Comparison of ENCODE assay signal across 8 cellular contexts in the genomic region with DNA sequence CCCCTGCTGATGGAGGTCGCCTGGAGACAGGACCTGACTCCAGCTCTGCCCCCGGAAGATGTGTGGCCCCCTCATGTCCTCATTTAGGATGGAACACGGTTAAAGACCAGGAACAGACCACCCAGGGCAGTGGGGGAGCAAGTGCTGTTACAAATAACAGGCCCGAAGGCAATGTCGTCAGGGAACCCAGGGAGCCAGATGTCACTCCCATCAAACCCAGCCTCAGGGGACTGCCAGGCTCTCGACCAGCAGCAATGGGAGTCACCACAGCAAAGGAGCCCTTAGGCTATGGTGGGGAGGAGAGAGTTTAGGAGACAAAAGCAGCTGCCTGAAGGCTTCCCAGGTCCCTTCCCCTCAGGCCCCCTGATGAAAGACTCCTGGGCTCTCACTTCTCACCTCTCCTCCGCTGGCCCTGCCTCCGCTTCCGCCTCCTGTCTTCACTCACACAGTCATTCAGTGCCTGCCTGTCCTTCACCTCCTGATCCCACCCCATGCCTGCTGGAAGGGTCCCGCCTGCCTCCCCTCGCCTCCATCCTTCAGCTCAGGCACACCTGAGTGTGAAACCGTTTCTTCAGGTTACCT. TPM values are rescaled to one million over a fixed set of nuclear protein-coding genes. Genes with fewer than 3 reads are reported as not detected.
DNase-seq lines count a peak whose midpoint lies in the region; ATAC-seq, FAIRE-seq and TF ChIP-seq lines count a peak whose summit lies in the region.

No MANE protein-coding gene starts in this region.

- no peaks in the 10 kb centered on the region for H3K9me2 ChIP-seq in SK-N-SH

- peaks cover 0 to 1% of the 10 kb centered on the region in 2 donors for H3K9me3 Mint-ChIP-seq in stimulated activated naive B cell treated with anti-CD40 and anti-IgM and Interleukin-4, amounts not matched to agents 10 μg/mL and 1 μg/mL and 100 μg/mL, for 72 hours

- H3K4me3 ChIP-seq in SK-N-SH (ENCODE audit: low read depth in 2 of 2, low read length in 1 of 2) (no peak overlapping the region), endocrine pancreas (ENCODE audit: control insufficient read depth, insufficient read depth, low read length) (no peak overlapping the region)

- 89% methylated on average over 9 of the region's 12 CpGs for WGBS in SK-N-SH (ENCODE audit: low lambda C conversion rate)

- peaks cover 30% of the 10 kb centered on the region for H3K79me2 ChIP-seq in SK-N-SH (ENCODE audit: insufficient read depth)

- no peak overlapping the region for H2AFZ ChIP-seq in SK-N-SH (ENCODE audit: low read depth)

- no peak overlapping the region for H3K9ac ChIP-seq in SK-N-SH
- H3K9ac ChIP-seq in endocrine pancreas (ENCODE audit: control insufficient read depth, insufficient read depth, low read length), result peak overlapping the region; percentile 63

- H3K27me3 Mint-ChIP-seq in stimulated activated naive B cell treated with anti-CD40 and anti-IgM and Interleukin-4, amounts not matched to agents 10 μg/mL and 1 μg/mL and 100 μg/mL, for 72 hours, result no peaks in the 10 kb centered on the region

- TF ChIP-seq CTCF in SK-N-SH (IDR thresholded peaks at IDR 0.05) (no peak), D721Med (IDR thresholded peaks at IDR 0.05; ENCODE audit: insufficient read depth, missing control alignments) (no peak)

- H3K36me3 ChIP-seq in SK-N-SH (replicated peaks in 1 of 2; ENCODE audit: control insufficient read depth in 1 of 2, insufficient read depth in 2 of 2, low read length in 1 of 2), result peaks cover 0 to 14% of the 10 kb centered on the region in 2 experiments
- no peaks in the 10 kb centered on the region for H3K36me3 ChIP-seq in endocrine pancreas (ENCODE audit: control insufficient read depth, insufficient read depth, low read length)

- H3K27me3 ChIP-seq in SK-N-SH (ENCODE audit: insufficient read depth) (no peaks in the 10 kb centered on the region), endocrine pancreas (ENCODE audit: control insufficient read depth, insufficient read depth, low read length) (no peaks in the 10 kb centered on the region)

- H3F3A ChIP-seq in SK-N-SH (replicated peaks; ENCODE audit: insufficient read depth), result peaks cover 14% of the 10 kb centered on the region

- peak overlapping the region; percentile 82 to 92 for H3K4me3 Mint-ChIP-seq in stimulated activated naive B cell treated with anti-CD40 and anti-IgM and Interleukin-4, amounts not matched to agents 10 μg/mL and 1 μg/mL and 100 μg/mL, for 72 hours

- peak overlapping the region; percentile 89 for H3K27ac Mint-ChIP-seq in stimulated activated naive B cell treated with anti-CD40 and anti-IgM and Interleukin-4, amounts not matched to agents 10 μg/mL and 1 μg/mL and 100 μg/mL, for 72 hours

- peaks cover 58 to 81% of the 10 kb centered on the region in 2 donors for H3K36me3 Mint-ChIP-seq in stimulated activated naive B cell treated with anti-CD40 and anti-IgM and Interleukin-4, amounts not matched to agents 10 μg/mL and 1 μg/mL and 100 μg/mL, for 72 hours

- peaks cover 44% of the 10 kb centered on the region for H4K20me1 ChIP-seq in SK-N-SH (ENCODE audit: insufficient read depth)

- H3K4me1 Mint-ChIP-seq in stimulated activated naive B cell treated with anti-CD40 and anti-IgM and Interleukin-4, amounts not matched to agents 10 μg/mL and 1 μg/mL and 100 μg/mL, for 72 hours, result peaks cover 66 to 87% of the 10 kb centered on the region in 2 donors

- no peak for TF ChIP-seq RAD21 in SK-N-SH (IDR thresholded peaks at IDR 0.05; ENCODE audit: low read length)

- H3K9me3 ChIP-seq in SK-N-SH (no peaks in the 10 kb centered on the region), endocrine pancreas (ENCODE audit: control insufficient read depth, low read length) (no peaks in the 10 kb centered on the region)

- TF ChIP-seq EP300 in SK-N-SH (IDR thresholded peaks at IDR 0.05; ENCODE audit: borderline replicate concordance in 1 of 2, low read depth in 1 of 2, low read length in 1 of 2), result no peak

- H3K4me1 ChIP-seq in SK-N-SH (ENCODE audit: control insufficient read depth in 1 of 2, insufficient read depth in 2 of 2, low read depth in 1 of 2, low read length in 1 of 2) (peaks cover 4 to 31% of the 10 kb centered on the region in 2 experiments; a peak in 2 of 4 replicates), endocrine pancreas (ENCODE audit: control insufficient read depth, insufficient read depth, low read length) (peaks cover 14% of the 10 kb centered on the region)

- POLR2A ChIA-PET in SK-N-SH (lab: Yijun Ruan, JAX), result interaction anchor here (0.9 to 1.7 kb wide), 3 partner anchors 12 to 209 kb away, joined by 3 to 9 read pairs (median 3); a partner anchor contains a TSS

- CTCF ChIA-PET in SK-N-SH (lab: Yijun Ruan, JAX), result interaction anchor here (0.9 to 4.7 kb wide), 15 partner anchors 8 to 509 kb away, joined by 3 to 36 read pairs (median 7); a partner anchor contains a TSS

- H3K4me2 ChIP-seq in SK-N-SH, result no peak overlapping the region

- peak; percentile 20 for DNase-seq in SK-N-SH
- DNase-seq in NCI-H82 treated with DMSO at 0.1 percent for 48 hours (lab: John Stamatoyannopoulos, UW; ENCODE audit: unreplicated experiment), result peak; percentile 41
- no peak for DNase-seq in stimulated activated naive B cell treated with anti-CD40 and anti-IgM and Interleukin-4, amounts not matched to agents 10 μg/mL and 1 μg/mL and 100 μg/mL, for 72 hours
- DNase-seq in effector CD8-positive, alpha-beta T cell (lab: John Stamatoyannopoulos, UW), result no peak
- no peak for DNase-seq in D721Med (ENCODE audit: insufficient read length, low spot score)

- H3K27ac ChIP-seq in SK-N-SH (ENCODE audit: low read depth in 2 of 2, low read length in 1 of 2), result no peak overlapping the region; a peak in 1 of 4 replicates

- no peak for FAIRE-seq in D721Med (lab: Jason Lieb, UNC)

- ATAC-seq in SK-N-SH treated with all-trans-retinoic acid at 6 μM for 48 hours (no peak), HG03025 (IDR thresholded peaks at IDR 0.05; ENCODE audit: low FRiP score, unreplicated experiment) (no peak)
- no peak for ATAC-seq in stimulated activated naive B cell treated with anti-CD40 and anti-IgM and Interleukin-4, amounts not matched to agents 10 μg/mL and 1 μg/mL and 100 μg/mL, for 72 hours (replicated peaks)

TF ChIP-seq in SK-N-SH, 30 proteins besides CTCF, POLR2A, EP300 and RAD21 (continues in another document):
- no peak for TF ChIP-seq TCF12 (IDR thresholded peaks at IDR 0.05)
- no peak for TF ChIP-seq POLR2AphosphoS5 (IDR thresholded peaks at IDR 0.05; ENCODE audit: low read depth, low read length)
- no peak for TF ChIP-seq FOXM1 (IDR thresholded peaks at IDR 0.05; ENCODE audit: low read depth)
- TF ChIP-seq RCOR1 (IDR thresholded peaks at IDR 0.05; ENCODE audit: low read length), result no peak
- TF ChIP-seq RFX5 (IDR thresholded peaks at IDR 0.05; ENCODE audit: low read length), result no peak
- TF ChIP-seq CHD2 (IDR thresholded peaks at IDR 0.05; ENCODE audit: low read length, partially characterized antibody), result no peak
- TF ChIP-seq SIN3A (IDR thresholded peaks at IDR 0.05; ENCODE audit: borderline replicate concordance, low read depth, low read length), result no peak
- no peak for TF ChIP-seq GATA2 (CRISPR knock-in tag; IDR thresholded peaks at IDR 0.05)

TF ChIP-seq in SK-N-SH treated with all-trans-retinoic acid at 6 μM for 48 hours, 23 proteins besides CTCF, POLR2A, EP300 and RAD21 (continues in another document):
- TF ChIP-seq, protein P1, sequence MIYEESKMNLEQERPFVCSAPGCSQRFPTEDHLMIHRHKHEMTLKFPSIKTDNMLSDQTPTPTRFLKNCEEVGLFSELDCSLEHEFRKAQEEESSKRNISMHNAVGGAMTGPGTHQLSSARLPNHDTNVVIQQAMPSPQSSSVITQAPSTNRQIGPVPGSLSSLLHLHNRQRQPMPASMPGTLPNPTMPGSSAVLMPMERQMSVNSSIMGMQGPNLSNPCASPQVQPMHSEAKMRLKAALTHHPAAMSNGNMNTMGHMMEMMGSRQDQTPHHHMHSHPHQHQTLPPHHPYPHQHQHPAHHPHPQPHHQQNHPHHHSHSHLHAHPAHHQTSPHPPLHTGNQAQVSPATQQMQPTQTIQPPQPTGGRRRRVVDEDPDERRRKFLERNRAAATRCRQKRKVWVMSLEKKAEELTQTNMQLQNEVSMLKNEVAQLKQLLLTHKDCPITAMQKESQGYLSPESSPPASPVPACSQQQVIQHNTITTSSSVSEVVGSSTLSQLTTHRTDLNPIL (CRISPR knock-in tag; IDR thresholded peaks at IDR 0.05; ENCODE audit: low read depth), result no peak
- TF ChIP-seq ZNF565 (CRISPR knock-in tag; conservative IDR thresholded peaks at IDR 0.05; ENCODE audit: low read depth), result no peak
- no peak for TF ChIP-seq ARNTL (CRISPR knock-in tag; IDR thresholded peaks at IDR 0.05; ENCODE audit: borderline replicate concordance, low read depth)
- no peak for TF ChIP-seq OSR1 (CRISPR knock-in tag; IDR thresholded peaks at IDR 0.05)
- TF ChIP-seq, protein P2, sequence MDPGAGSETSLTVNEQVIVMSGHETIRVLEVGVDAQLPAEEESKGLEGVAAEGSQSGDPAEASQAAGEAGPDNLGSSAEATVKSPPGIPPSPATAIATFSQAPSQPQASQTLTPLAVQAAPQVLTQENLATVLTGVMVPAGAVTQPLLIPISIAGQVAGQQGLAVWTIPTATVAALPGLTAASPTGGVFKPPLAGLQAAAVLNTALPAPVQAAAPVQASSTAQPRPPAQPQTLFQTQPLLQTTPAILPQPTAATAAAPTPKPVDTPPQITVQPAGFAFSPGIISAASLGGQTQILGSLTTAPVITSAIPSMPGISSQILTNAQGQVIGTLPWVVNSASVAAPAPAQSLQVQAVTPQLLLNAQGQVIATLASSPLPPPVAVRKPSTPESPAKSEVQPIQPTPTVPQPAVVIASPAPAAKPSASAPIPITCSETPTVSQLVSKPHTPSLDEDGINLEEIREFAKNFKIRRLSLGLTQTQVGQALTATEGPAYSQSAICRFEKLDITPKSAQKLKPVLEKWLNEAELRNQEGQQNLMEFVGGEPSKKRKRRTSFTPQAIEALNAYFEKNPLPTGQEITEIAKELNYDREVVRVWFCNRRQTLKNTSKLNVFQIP (CRISPR knock-in tag; IDR thresholded peaks at IDR 0.05; ENCODE audit: borderline replicate concordance, low read depth), result no peak

RNA-seq across cellular contexts. Expression of a gene that starts 4.4 kb away (rescaled TPM):
- polyA plus RNA-seq in SK-N-SH (2012; rRNA removed), result 77.3 and 97.2 TPM in 2 replicates
- polyA plus RNA-seq in SK-N-SH (2012; cell fraction: cytosol; rRNA removed), result 67.1 and 75.9 TPM in 2 replicates
- 48.9 and 89.0 TPM in 2 replicates for polyA plus RNA-seq in SK-N-SH (2012; cell fraction: nucleus; rRNA removed)

RNA-seq across cellular contexts. Expression of a gene that starts 7.8 kb away (rescaled TPM):
- 375 and 436 TPM in 2 replicates for polyA plus RNA-seq in SK-N-SH (2012; rRNA removed)
- 311 and 361 TPM in 2 replicates for polyA plus RNA-seq in SK-N-SH (2012; cell fraction: cytosol; rRNA removed)
- 604 and 658 TPM in 2 replicates for polyA plus RNA-seq in SK-N-SH (2012; cell fraction: nucleus; rRNA removed)

RNA-seq across cellular contexts. Expression of a gene that starts 26.1 kb away (rescaled TPM):
- 7.5 and 7.7 TPM in 2 replicates for polyA plus RNA-seq in SK-N-SH (2012; rRNA removed)
- 6.2 and 7.6 TPM in 2 replicates for polyA plus RNA-seq in SK-N-SH (2012; cell fraction: cytosol; rRNA removed)
- polyA plus RNA-seq in SK-N-SH (2012; cell fraction: nucleus; rRNA removed), result 7.8 and 8.4 TPM in 2 replicates

RNA-seq across cellular contexts. Expression of a gene that starts 42.4 kb away (rescaled TPM):
- polyA plus RNA-seq in SK-N-SH (2012; rRNA removed), result under 0.01 TPM in 1 of 2 replicates, not detected in the other
- under 0.01 TPM in 1 of 2 replicates, not detected in the other for polyA plus RNA-seq in SK-N-SH (2012; cell fraction: cytosol; rRNA removed)
- 0.01 and 0.02 TPM in 2 replicates for polyA plus RNA-seq in SK-N-SH (2012; cell fraction: nucleus; rRNA removed)

Comparison
In these comparisons a context has a peak if more than half of its experiments do, and no peak if none do; other contexts are left out.
1. DNase-seq: peak in SK-N-SH (single experiment) and NCI-H82 treated with DMSO at 0.1 percent for 48 hours (single experiment); none in stimulated activated naive B cell treated with anti-CD40 and anti-IgM and Interleukin-4, amounts not matched to agents 10 μg/mL and 1 μg/mL and 100 μg/mL, for 72 hours (single experiment), effector CD8-positive, alpha-beta T cell (single experiment) and D721Med (single experiment).